2 cellular contexts compared by ENCODE assay signal in genomic region chr1:155531624-155532023, GRCh38.
TF ChIP-seq lines count a peak whose summit lies in the region.

No MANE protein-coding gene starts in this region.

TF ChIP-seq in GM12878, 131 proteins besides CTCF, POLR2A, EP300 and RAD21 (continues in another document):
- TF ChIP-seq NFYA (IDR thresholded peaks at IDR 0.05; ENCODE audit: borderline replicate concordance, low read depth, low read length) (no peak), SRF (IDR thresholded peaks at IDR 0.05; ENCODE audit: low read depth in 2 of 2, low read length in 2 of 2) (no peak), BCL11A (IDR thresholded peaks at IDR 0.05; ENCODE audit: low read depth, low read length) (no peak), POLR2AphosphoS2 (IDR thresholded peaks at IDR 0.05; ENCODE audit: low read depth, low read length) (no peak), HCFC1 (IDR thresholded peaks at IDR 0.05; ENCODE audit: low read length) (no peak), BRCA1 (IDR thresholded peaks at IDR 0.05; ENCODE audit: low read depth, low read length) (no peak), SUPT20H (IDR thresholded peaks at IDR 0.05; ENCODE audit: borderline replicate concordance, control insufficient read depth, low read depth, low read length) (no peak), RUNX3 (IDR thresholded peaks at IDR 0.05; ENCODE audit: low read length) (no peak), SMAD1 (IDR thresholded peaks at IDR 0.05; ENCODE audit: low read depth, partially characterized antibody) (no peak), MAX (IDR thresholded peaks at IDR 0.05; ENCODE audit: low read depth, low read length) (no peak), SIX5 (IDR thresholded peaks at IDR 0.05; ENCODE audit: low read depth, low read length, severe bottlenecking) (no peak), BHLHE40 (IDR thresholded peaks at IDR 0.05; ENCODE audit: borderline replicate concordance in 1 of 2, low read depth in 2 of 2, low read length in 1 of 2) (no peak), ELK1 (IDR thresholded peaks at IDR 0.05; ENCODE audit: low read depth, low read length) (no peak), USF1 (IDR thresholded peaks at IDR 0.05; ENCODE audit: borderline replicate concordance, extremely low read length, insufficient read depth, low read depth, low read length) (no peak), STAT1 (conservative IDR thresholded peaks at IDR 0.05) (no peak)
- TF ChIP-seq, protein P1, sequence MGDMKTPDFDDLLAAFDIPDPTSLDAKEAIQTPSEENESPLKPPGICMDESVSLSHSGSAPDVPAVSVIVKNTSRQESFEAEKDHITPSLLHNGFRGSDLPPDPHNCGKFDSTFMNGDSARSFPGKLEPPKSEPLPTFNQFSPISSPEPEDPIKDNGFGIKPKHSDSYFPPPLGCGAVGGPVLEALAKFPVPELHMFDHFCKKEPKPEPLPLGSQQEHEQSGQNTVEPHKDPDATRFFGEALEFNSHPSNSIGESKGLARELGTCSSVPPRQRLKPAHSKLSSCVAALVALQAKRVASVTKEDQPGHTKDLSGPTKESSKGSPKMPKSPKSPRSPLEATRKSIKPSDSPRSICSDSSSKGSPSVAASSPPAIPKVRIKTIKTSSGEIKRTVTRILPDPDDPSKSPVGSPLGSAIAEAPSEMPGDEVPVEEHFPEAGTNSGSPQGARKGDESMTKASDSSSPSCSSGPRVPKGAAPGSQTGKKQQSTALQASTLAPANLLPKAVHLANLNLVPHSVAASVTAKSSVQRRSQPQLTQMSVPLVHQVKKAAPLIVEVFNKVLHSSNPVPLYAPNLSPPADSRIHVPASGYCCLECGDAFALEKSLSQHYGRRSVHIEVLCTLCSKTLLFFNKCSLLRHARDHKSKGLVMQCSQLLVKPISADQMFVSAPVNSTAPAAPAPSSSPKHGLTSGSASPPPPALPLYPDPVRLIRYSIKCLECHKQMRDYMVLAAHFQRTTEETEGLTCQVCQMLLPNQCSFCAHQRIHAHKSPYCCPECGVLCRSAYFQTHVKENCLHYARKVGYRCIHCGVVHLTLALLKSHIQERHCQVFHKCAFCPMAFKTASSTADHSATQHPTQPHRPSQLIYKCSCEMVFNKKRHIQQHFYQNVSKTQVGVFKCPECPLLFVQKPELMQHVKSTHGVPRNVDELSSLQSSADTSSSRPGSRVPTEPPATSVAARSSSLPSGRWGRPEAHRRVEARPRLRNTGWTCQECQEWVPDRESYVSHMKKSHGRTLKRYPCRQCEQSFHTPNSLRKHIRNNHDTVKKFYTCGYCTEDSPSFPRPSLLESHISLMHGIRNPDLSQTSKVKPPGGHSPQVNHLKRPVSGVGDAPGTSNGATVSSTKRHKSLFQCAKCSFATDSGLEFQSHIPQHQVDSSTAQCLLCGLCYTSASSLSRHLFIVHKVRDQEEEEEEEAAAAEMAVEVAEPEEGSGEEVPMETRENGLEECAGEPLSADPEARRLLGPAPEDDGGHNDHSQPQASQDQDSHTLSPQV (IDR thresholded peaks at IDR 0.05) = no peak
- TF ChIP-seq, protein P2, sequence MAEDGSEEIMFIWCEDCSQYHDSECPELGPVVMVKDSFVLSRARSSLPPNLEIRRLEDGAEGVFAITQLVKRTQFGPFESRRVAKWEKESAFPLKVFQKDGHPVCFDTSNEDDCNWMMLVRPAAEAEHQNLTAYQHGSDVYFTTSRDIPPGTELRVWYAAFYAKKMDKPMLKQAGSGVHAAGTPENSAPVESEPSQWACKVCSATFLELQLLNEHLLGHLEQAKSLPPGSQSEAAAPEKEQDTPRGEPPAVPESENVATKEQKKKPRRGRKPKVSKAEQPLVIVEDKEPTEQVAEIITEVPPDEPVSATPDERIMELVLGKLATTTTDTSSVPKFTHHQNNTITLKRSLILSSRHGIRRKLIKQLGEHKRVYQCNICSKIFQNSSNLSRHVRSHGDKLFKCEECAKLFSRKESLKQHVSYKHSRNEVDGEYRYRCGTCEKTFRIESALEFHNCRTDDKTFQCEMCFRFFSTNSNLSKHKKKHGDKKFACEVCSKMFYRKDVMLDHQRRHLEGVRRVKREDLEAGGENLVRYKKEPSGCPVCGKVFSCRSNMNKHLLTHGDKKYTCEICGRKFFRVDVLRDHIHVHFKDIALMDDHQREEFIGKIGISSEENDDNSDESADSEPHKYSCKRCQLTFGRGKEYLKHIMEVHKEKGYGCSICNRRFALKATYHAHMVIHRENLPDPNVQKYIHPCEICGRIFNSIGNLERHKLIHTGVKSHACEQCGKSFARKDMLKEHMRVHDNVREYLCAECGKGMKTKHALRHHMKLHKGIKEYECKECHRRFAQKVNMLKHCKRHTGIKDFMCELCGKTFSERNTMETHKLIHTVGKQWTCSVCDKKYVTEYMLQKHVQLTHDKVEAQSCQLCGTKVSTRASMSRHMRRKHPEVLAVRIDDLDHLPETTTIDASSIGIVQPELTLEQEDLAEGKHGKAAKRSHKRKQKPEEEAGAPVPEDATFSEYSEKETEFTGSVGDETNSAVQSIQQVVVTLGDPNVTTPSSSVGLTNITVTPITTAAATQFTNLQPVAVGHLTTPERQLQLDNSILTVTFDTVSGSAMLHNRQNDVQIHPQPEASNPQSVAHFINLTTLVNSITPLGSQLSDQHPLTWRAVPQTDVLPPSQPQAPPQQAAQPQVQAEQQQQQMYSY (CRISPR knock-in tag; IDR thresholded peaks at IDR 0.05) = no peak

TF ChIP-seq in HepG2, 621 proteins besides CTCF, POLR2A, EP300 and RAD21:
- no peak for TF ChIP-seq EED (CRISPR knock-in tag; IDR thresholded peaks at IDR 0.05)
- TF ChIP-seq KDM3A (CRISPR knock-in tag; IDR thresholded peaks at IDR 0.05; ENCODE audit: low read depth) = no peak
- TF ChIP-seq RXRB (CRISPR knock-in tag; IDR thresholded peaks at IDR 0.05; ENCODE audit: borderline replicate concordance) = no peak
- TF ChIP-seq NONO (IDR thresholded peaks at IDR 0.05) = no peak
- TF ChIP-seq NONO (CRISPR knock-in tag; conservative IDR thresholded peaks at IDR 0.05) = no peak
- TF ChIP-seq NR0B2 (CRISPR knock-in tag; IDR thresholded peaks at IDR 0.05) = no peak
- TF ChIP-seq ZNF878 (CRISPR knock-in tag; IDR thresholded peaks at IDR 0.05) = no peak
- no peak for TF ChIP-seq CHD2 (IDR thresholded peaks at IDR 0.05; ENCODE audit: low read depth, low read length)
- no peak for TF ChIP-seq SOX6 (IDR thresholded peaks at IDR 0.05)
- no peak for TF ChIP-seq SOX6 (CRISPR knock-in tag; IDR thresholded peaks at IDR 0.05)
- no peak for TF ChIP-seq GRHL1 (CRISPR knock-in tag; conservative IDR thresholded peaks at IDR 0.05)
- no peak for TF ChIP-seq ZNF547 (CRISPR knock-in tag; IDR thresholded peaks at IDR 0.05)
- TF ChIP-seq, protein P3, sequence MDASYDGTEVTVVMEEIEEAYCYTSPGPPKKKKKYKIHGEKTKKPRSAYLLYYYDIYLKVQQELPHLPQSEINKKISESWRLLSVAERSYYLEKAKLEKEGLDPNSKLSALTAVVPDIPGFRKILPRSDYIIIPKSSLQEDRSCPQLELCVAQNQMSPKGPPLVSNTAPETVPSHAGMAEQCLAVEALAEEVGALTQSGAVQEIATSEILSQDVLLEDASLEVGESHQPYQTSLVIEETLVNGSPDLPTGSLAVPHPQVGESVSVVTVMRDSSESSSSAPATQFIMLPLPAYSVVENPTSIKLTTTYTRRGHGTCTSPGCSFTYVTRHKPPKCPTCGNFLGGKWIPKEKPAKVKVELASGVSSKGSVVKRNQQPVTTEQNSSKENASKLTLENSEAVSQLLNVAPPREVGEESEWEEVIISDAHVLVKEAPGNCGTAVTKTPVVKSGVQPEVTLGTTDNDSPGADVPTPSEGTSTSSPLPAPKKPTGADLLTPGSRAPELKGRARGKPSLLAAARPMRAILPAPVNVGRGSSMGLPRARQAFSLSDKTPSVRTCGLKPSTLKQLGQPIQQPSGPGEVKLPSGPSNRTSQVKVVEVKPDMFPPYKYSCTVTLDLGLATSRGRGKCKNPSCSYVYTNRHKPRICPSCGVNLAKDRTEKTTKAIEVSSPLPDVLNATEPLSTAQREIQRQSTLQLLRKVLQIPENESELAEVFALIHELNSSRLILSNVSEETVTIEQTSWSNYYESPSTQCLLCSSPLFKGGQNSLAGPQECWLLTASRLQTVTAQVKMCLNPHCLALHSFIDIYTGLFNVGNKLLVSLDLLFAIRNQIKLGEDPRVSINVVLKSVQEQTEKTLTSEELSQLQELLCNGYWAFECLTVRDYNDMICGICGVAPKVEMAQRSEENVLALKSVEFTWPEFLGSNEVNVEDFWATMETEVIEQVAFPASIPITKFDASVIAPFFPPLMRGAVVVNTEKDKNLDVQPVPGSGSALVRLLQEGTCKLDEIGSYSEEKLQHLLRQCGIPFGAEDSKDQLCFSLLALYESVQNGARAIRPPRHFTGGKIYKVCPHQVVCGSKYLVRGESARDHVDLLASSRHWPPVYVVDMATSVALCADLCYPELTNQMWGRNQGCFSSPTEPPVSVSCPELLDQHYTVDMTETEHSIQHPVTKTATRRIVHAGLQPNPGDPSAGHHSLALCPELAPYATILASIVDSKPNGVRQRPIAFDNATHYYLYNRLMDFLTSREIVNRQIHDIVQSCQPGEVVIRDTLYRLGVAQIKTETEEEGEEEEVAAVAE (CRISPR knock-in tag; IDR thresholded peaks at IDR 0.05; ENCODE audit: borderline replicate concordance) = no peak
- TF ChIP-seq ZFP62 (CRISPR knock-in tag; IDR thresholded peaks at IDR 0.05) = no peak
- TF ChIP-seq NPAS2 (CRISPR knock-in tag; IDR thresholded peaks at IDR 0.05; ENCODE audit: borderline replicate concordance) = no peak
